Comparison of ENCODE assay signal across 8 cellular contexts in genomic region chr6:2245103-2245953, GRCh38. TPM values are rescaled to one million over a fixed set of nuclear protein-coding genes. Genes with fewer than 3 reads are reported as not detected.
DNase-seq lines count a peak whose midpoint lies in the region; ATAC-seq and TF ChIP-seq lines count a peak whose summit lies in the region.

GMDS (minus strand) TSS chr6:2245605.

- H3K27ac ChIP-seq in SK-N-MC (no peak within 1 kb of the TSS), gastroesophageal sphincter (peak within 1 kb of the TSS; percentile 54 to 90 (median 88)), substantia nigra (ENCODE audit: low read depth, low read length, poor library complexity, severe bottlenecking) (peak within 1 kb of the TSS; percentile 74)

- H3K9me3 Mint-ChIP-seq in activated naive CD4-positive, alpha-beta T cell treated with anti-CD3 and anti-CD28 coated beads for 36 hours: no peaks in the 10 kb centered on the region

- H3K27me3 ChIP-seq in H7 (ENCODE audit: control insufficient read depth, insufficient read depth, low read length) (no peaks in the 10 kb centered on the region; the same call in 1 of the 2 replicates), gastroesophageal sphincter (no peaks in the 10 kb centered on the region)

- TF ChIP-seq CTCF in gastroesophageal sphincter (IDR thresholded peaks at IDR 0.05): peak in 2 of 4 experiments; percentile 18 to 31

- H3K4me3 ChIP-seq in H7 (ENCODE audit: insufficient read depth, low read depth, low read length) (peak within 1 kb of the TSS; percentile 88), SK-N-MC (peak within 1 kb of the TSS; percentile 97), gastroesophageal sphincter (peak within 1 kb of the TSS; percentile 41 to 93)

- H3K36me3 ChIP-seq in H7 (replicated peaks; ENCODE audit: control insufficient read depth, insufficient read depth, low read length): no peaks in the 10 kb centered on the region
- no peaks in the 10 kb centered on the region for H3K36me3 ChIP-seq in SK-N-MC (ENCODE audit: insufficient read depth, low read length)
- peaks cover 0 to 18% of the 10 kb centered on the region in 2 donors for H3K36me3 ChIP-seq in gastroesophageal sphincter

- TF ChIP-seq POLR2A in gastroesophageal sphincter (IDR thresholded peaks at IDR 0.05): peak; percentile 63 to 65

- no peaks in the 10 kb centered on the region for H3K27me3 Mint-ChIP-seq in activated naive CD4-positive, alpha-beta T cell treated with anti-CD3 and anti-CD28 coated beads for 36 hours (ENCODE audit: low read depth)

- peaks cover 61% of the 10 kb centered on the region for H3K4me1 Mint-ChIP-seq in activated naive CD4-positive, alpha-beta T cell treated with anti-CD3 and anti-CD28 coated beads for 36 hours (ENCODE audit: low read depth)

- peak within 1 kb of the TSS; percentile 94 for H3K27ac Mint-ChIP-seq in activated naive CD4-positive, alpha-beta T cell treated with anti-CD3 and anti-CD28 coated beads for 36 hours

- peak within 1 kb of the TSS; percentile 96 for H3K9ac ChIP-seq in SK-N-MC (ENCODE audit: insufficient read length)

- TF ChIP-seq EP300 in gastroesophageal sphincter (IDR thresholded peaks at IDR 0.05): no peak

- WGBS in gastroesophageal sphincter (ENCODE audit: low coverage in 1 of 2), 2 donors: no CpG with 5 or more reads among the region's 102 CpGs

- H3K9me3 ChIP-seq in SK-N-MC (ENCODE audit: low read depth, low read length) (no peaks in the 10 kb centered on the region), gastroesophageal sphincter (no peaks in the 10 kb centered on the region)

- peak; percentile 98 for ATAC-seq in gastroesophageal sphincter

- DNase-seq in GDM1 (lab: John Stamatoyannopoulos, UW): peak; percentile 88
- DNase-seq in H7: peak; percentile 98
- peak; percentile 89 for DNase-seq in M059J (ENCODE audit: low read depth)
- DNase-seq in SK-N-MC (ENCODE audit: low read depth, low spot score): no peak
- DNase-seq in activated naive CD4-positive, alpha-beta T cell treated with anti-CD3 and anti-CD28 coated beads for 36 hours: peak; percentile 79
- DNase-seq in nucleus accumbens (lab: John Stamatoyannopoulos, UW): peak; percentile 33 to 90 (median 73)
- peak; percentile 15 to 93 (median 76) for DNase-seq in substantia nigra (lab: John Stamatoyannopoulos, UW)

- intact Hi-C loops in activated naive CD4-positive, alpha-beta T cell treated with anti-CD3 and anti-CD28 coated beads for 36 hours (cut with micrococcal nuclease): loop anchor here (2.0 to 10.0 kb wide), 4 partner anchors 118 to 519 kb away; partner anchors contain the start of gene WRNIP1

- peaks cover 10% of the 10 kb centered on the region for H3K36me3 Mint-ChIP-seq in activated naive CD4-positive, alpha-beta T cell treated with anti-CD3 and anti-CD28 coated beads for 36 hours (ENCODE audit: low read depth)

- CTCF ChIA-PET in activated naive CD4-positive, alpha-beta T cell treated with anti-CD3 and anti-CD28 coated beads for 36 hours (lab: Charles Lee): no interaction called here

- peak within 1 kb of the TSS; percentile 88 for H3K4me3 Mint-ChIP-seq in activated naive CD4-positive, alpha-beta T cell treated with anti-CD3 and anti-CD28 coated beads for 36 hours

- peaks cover 0 to 20% (median 9%) of the 10 kb centered on the region in 3 donors for H3K4me1 ChIP-seq in gastroesophageal sphincter

RNA-seq across cellular contexts. Expression of gene GMDS, which starts in this region (rescaled TPM):
- 9.0 and 10.5 TPM in 2 replicates for total RNA-seq in H7 (2014; rRNA removed; shearing (Covaris generic))
- 22.4 and 23.2 TPM in 2 replicates for total RNA-seq in M059J (2014; rRNA removed; shearing (Covaris generic))
- total RNA-seq in activated naive CD4-positive, alpha-beta T cell treated with anti-CD3 and anti-CD28 coated beads for 36 hours: 10 to 100 TPM; 38.4 to 41.3 TPM
- total RNA-seq in gastroesophageal sphincter: 10 to 100 TPM in 1 of 4 donors, 1 to 10 TPM in 3; 5.0 to 14.7 (median 6.4) TPM
